In the genomic region with DNA sequence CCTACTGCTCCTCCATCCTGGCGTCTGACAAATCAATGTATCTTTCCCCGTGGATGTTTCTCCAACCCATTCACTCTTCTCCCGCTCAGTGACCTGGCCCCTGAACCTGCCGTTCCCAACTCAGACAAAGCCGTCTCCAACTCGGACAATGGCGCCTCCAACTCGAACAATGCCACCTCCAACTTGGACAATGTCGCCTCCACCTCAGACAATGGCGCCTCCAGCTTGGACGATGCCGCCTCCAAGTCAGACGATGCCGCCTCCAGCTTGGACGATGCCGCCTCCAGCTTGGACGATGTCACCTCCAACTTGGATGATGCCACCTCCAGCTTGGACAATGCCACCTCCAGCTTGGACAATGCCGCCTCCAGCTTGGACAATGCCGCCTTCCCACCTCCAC, we compare ENCODE assay signal across 29 cellular contexts.
"Had no signal": no experiment of that assay in that cellular context is flagged by ENCODE, and none has a peak within 500 bp of the region (broad histone marks: within the 10 kb centered on the region; RNA-seq: fewer than 3 reads in every experiment).

No MANE protein-coding gene starts in this region.

- H3K27me3 ChIP-seq: hepatocyte, pancreas, right atrium auricular region, stomach, testis, thyroid gland, transverse colon, upper lobe of left lung, vagina had no signal

- H3K4me1 Mint-ChIP-seq: mesothelial cell of epicardium; stimulated activated naive B cell treated with anti-CD40 and anti-IgM and Interleukin-4, amounts not matched to agents 10 μg/mL and 1 μg/mL and 100 μg/mL, for 72 hours had no signal

- H3K27ac ChIP-seq: heart right ventricle, hepatocyte, pancreas, right atrium auricular region, skin epidermis, stomach, testis, thyroid gland, transverse colon, upper lobe of left lung, vagina had no signal

- H3K4me3 Mint-ChIP-seq: mesothelial cell of epicardium; naive thymus-derived CD4-positive, alpha-beta T cell; natural killer cell treated with Interleukin-12 subunit alpha and Interleukin-12 subunit beta and Interleukin-15 and Interleukin-18, amount 100 ng/mL, for 72 hours; stimulated activated naive B cell treated with anti-CD40 and anti-IgM and Interleukin-4, amounts not matched to agents 10 μg/mL and 1 μg/mL and 100 μg/mL, for 72 hours had no signal

- H3K36me3 Mint-ChIP-seq: mesothelial cell of epicardium; natural killer cell treated with Interleukin-12 subunit alpha and Interleukin-12 subunit beta and Interleukin-15 and Interleukin-18, amount 100 ng/mL, for 72 hours; stimulated activated naive B cell treated with anti-CD40 and anti-IgM and Interleukin-4, amounts not matched to agents 10 μg/mL and 1 μg/mL and 100 μg/mL, for 72 hours had no signal

- H3K36me3 ChIP-seq: heart right ventricle, pancreas, right atrium auricular region, stomach, thyroid gland, transverse colon, upper lobe of left lung, vagina had no signal

- H3K4me3 ChIP-seq: heart right ventricle, hepatocyte, lung, mucosa of descending colon, pancreas, right atrium auricular region, skin epidermis, stomach, testis, thyroid gland, transverse colon, upper lobe of left lung, vagina had no signal

- H3K4me1 ChIP-seq: heart right ventricle, pancreas, right atrium auricular region, stomach, testis, thyroid gland, transverse colon, upper lobe of left lung, vagina had no signal

- H3K27me3 Mint-ChIP-seq: natural killer cell treated with Interleukin-12 subunit alpha and Interleukin-12 subunit beta and Interleukin-15 and Interleukin-18, amount 100 ng/mL, for 72 hours had no signal

- DNase-seq: heart right ventricle; kidney glomerular epithelial cell; left cardiac atrium; mesendoderm; naive thymus-derived CD4-positive, alpha-beta T cell; nucleus accumbens; pancreas; posterior cingulate gyrus; stimulated activated CD4-positive, alpha-beta T cell treated with anti-CD3 and anti-CD28 coated beads, Interleukin-12 subunit alpha, Interleukin-12 subunit beta, amount 100 ng/mL, for 4 hours; stimulated activated CD4-positive, alpha-beta T cell treated with anti-CD3 and anti-CD28 coated beads, Interleukin-15, amount 100 ng/mL, for 24 hours; stimulated activated CD4-positive, alpha-beta T cell treated with anti-CD3 and anti-CD28 coated beads, Interleukin-2, amount 100 ng/mL, for 24 hours; stimulated activated CD4-positive, alpha-beta T cell treated with anti-CD3 and anti-CD28 coated beads, Interleukin-4, amount 100 ng/mL, for 1 hour; stimulated activated naive B cell treated with anti-CD40 and anti-IgM and Interleukin-4, amounts not matched to agents 10 μg/mL and 1 μg/mL and 100 μg/mL, for 72 hours; stimulated activated naive CD8-positive, alpha-beta T cell treated with anti-CD3 and anti-CD28 coated beads, Interleukin-15, Interleukin-2, amounts not matched to agents 100 U/mL and 50 U/mL, for 24 hours; stomach; testis; thyroid gland; transverse colon; upper lobe of left lung had no signal

- ATAC-seq: heart right ventricle; left cardiac atrium; left lobe of liver; mucosa of descending colon; naive thymus-derived CD4-positive, alpha-beta T cell; pancreas; sciatic nerve; stimulated activated naive B cell treated with anti-CD40 and anti-IgM and Interleukin-4, amounts not matched to agents 10 μg/mL and 1 μg/mL and 100 μg/mL, for 72 hours; stimulated activated naive CD8-positive, alpha-beta T cell treated with anti-CD3 and anti-CD28 coated beads, Interleukin-15, Interleukin-2, amounts not matched to agents 100 U/mL and 50 U/mL, for 24 hours had no signal

- H3K9me3 ChIP-seq: testis, thyroid gland had no signal

- H3K27ac Mint-ChIP-seq: mesothelial cell of epicardium; natural killer cell treated with Interleukin-12 subunit alpha and Interleukin-12 subunit beta and Interleukin-15 and Interleukin-18, amount 100 ng/mL, for 72 hours; stimulated activated naive B cell treated with anti-CD40 and anti-IgM and Interleukin-4, amounts not matched to agents 10 μg/mL and 1 μg/mL and 100 μg/mL, for 72 hours had no signal
